In the genomic region with DNA sequence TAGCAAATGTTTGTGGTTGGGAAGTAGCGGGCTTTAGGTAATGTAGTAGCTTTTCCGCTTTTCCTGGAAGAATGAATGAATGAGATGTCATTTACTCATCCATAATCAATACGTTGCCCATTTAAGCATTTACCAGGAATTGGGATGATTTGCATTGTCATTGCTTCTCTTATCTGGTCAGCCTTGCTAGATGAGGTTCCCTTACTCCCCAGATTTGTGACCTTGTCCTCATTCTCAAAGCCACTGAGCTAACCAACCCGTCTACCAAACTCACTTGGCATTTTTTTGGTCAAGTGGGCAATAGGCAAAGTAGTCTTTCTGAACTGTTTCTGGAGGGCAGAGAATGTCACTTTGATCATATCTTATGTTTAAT, we compare ENCODE assay signal across 8 cellular contexts. TPM values are rescaled to one million over a fixed set of nuclear protein-coding genes. Genes with fewer than 3 reads are reported as not detected.
A peak's percentile ranks its signal among the peaks of the same experiment; 100 is the strongest.
DNase-seq lines count a peak whose midpoint lies in the region; ATAC-seq and TF ChIP-seq lines count a peak whose summit lies in the region.

No MANE protein-coding gene starts in this region.

- intact Hi-C loops in activated CD8-positive, alpha-beta T cell treated with anti-CD3 and anti-CD28 coated beads for 36 hours (cut with micrococcal nuclease), result no loop called here

- H3K9me3 Mint-ChIP-seq in T-helper 1 cell treated with Interleukin-12 subunit alpha and Interleukin-12 subunit beta and Interleukin-4 antibody, amounts not matched to agents 30 μg/mL and 1 μg/mL, for 36 hours, result peaks cover 7% of the 10 kb centered on the region
- H3K9me3 Mint-ChIP-seq in activated CD8-positive, alpha-beta T cell treated with anti-CD3 and anti-CD28 coated beads for 36 hours, result peaks cover 8% of the 10 kb centered on the region

- H3K4me1 Mint-ChIP-seq in T-helper 1 cell treated with Interleukin-12 subunit alpha and Interleukin-12 subunit beta and Interleukin-4 antibody, amounts not matched to agents 30 μg/mL and 1 μg/mL, for 36 hours (ENCODE audit: low read depth), result peaks cover 18% of the 10 kb centered on the region
- H3K4me1 Mint-ChIP-seq in activated CD8-positive, alpha-beta T cell treated with anti-CD3 and anti-CD28 coated beads for 36 hours (ENCODE audit: low read depth), result peaks cover 37% of the 10 kb centered on the region

- peaks cover 0 to 30% (median 26%) of the 10 kb centered on the region in 5 donors for H3K4me1 ChIP-seq in subcutaneous abdominal adipose tissue (ENCODE audit: control insufficient read depth in 5 of 5, insufficient read depth in 5 of 5, low read length in 5 of 5)

- no peak for ATAC-seq in activated CD8-positive, alpha-beta T cell treated with anti-CD3 and anti-CD28 coated beads for 36 hours
- ATAC-seq in HG03135 (IDR thresholded peaks at IDR 0.05; ENCODE audit: unreplicated experiment) (no peak), GM21381 (IDR thresholded peaks at IDR 0.05; ENCODE audit: unreplicated experiment) (no peak)

- H3K27ac Mint-ChIP-seq in T-helper 1 cell treated with Interleukin-12 subunit alpha and Interleukin-12 subunit beta and Interleukin-4 antibody, amounts not matched to agents 30 μg/mL and 1 μg/mL, for 36 hours, result peak overlapping the region; percentile 70
- peak overlapping the region; percentile 80 for H3K27ac Mint-ChIP-seq in activated CD8-positive, alpha-beta T cell treated with anti-CD3 and anti-CD28 coated beads for 36 hours

- H3K27me3 Mint-ChIP-seq in T-helper 1 cell treated with Interleukin-12 subunit alpha and Interleukin-12 subunit beta and Interleukin-4 antibody, amounts not matched to agents 30 μg/mL and 1 μg/mL, for 36 hours (ENCODE audit: low read depth), result peaks cover 9% of the 10 kb centered on the region
- H3K27me3 Mint-ChIP-seq in activated CD8-positive, alpha-beta T cell treated with anti-CD3 and anti-CD28 coated beads for 36 hours, result peaks cover 19% of the 10 kb centered on the region

- peak overlapping the region; percentile 49 for H3K27ac ChIP-seq in subcutaneous abdominal adipose tissue (ENCODE audit: low read depth, low read length)

- peak overlapping the region; percentile 42 to 91 (median 86) for H3K9ac ChIP-seq in subcutaneous abdominal adipose tissue (ENCODE audit: low read length in 5 of 5)

- POLR2A ChIA-PET in activated CD8-positive, alpha-beta T cell treated with anti-CD3 and anti-CD28 coated beads for 36 hours (lab: Charles Lee), result interaction anchor here (0.9 to 1.4 kb wide), 3 partner anchors 27 to 390 kb away, joined by 3 to 9 read pairs (median 4); a partner anchor contains a TSS

- CTCF ChIA-PET in activated CD8-positive, alpha-beta T cell treated with anti-CD3 and anti-CD28 coated beads for 36 hours (lab: Charles Lee), result interaction anchor here (0.6 to 1.0 kb wide), 3 partner anchors 9 to 1229 kb away, joined by 3 read pairs; no protein-coding TSS in a partner anchor

- peaks cover 6% of the 10 kb centered on the region for H3K36me3 Mint-ChIP-seq in T-helper 1 cell treated with Interleukin-12 subunit alpha and Interleukin-12 subunit beta and Interleukin-4 antibody, amounts not matched to agents 30 μg/mL and 1 μg/mL, for 36 hours (ENCODE audit: low read depth)
- peaks cover 16% of the 10 kb centered on the region for H3K36me3 Mint-ChIP-seq in activated CD8-positive, alpha-beta T cell treated with anti-CD3 and anti-CD28 coated beads for 36 hours (ENCODE audit: low read depth)

- H3K4me3 ChIP-seq in iPS-18c (ENCODE audit: insufficient read depth, low read depth, low read length) (peak overlapping the region; percentile 65), subcutaneous abdominal adipose tissue (ENCODE audit: low read depth in 1 of 5, low read length in 5 of 5) (peak overlapping the region; percentile 79 to 82 (median 80))

- no peaks in the 10 kb centered on the region for H3K27me3 ChIP-seq in subcutaneous abdominal adipose tissue (ENCODE audit: control insufficient read depth in 5 of 5, insufficient read depth in 4 of 5, low read length in 5 of 5)

- TF ChIP-seq CTCF in activated CD8-positive, alpha-beta T cell treated with anti-CD3 and anti-CD28 coated beads for 36 hours (IDR thresholded peaks at IDR 0.05), result no peak

- DNase-seq in T-helper 1 cell, result no peak
- DNase-seq in activated CD8-positive, alpha-beta T cell treated with anti-CD3 and anti-CD28 coated beads for 36 hours, result no peak
- DNase-seq in germinal center (ENCODE audit: low spot score), result no peak

- no peaks in the 10 kb centered on the region for H3K9me3 ChIP-seq in iPS-18c (ENCODE audit: control insufficient read depth, insufficient read depth, low read length)
- peaks cover 0 to 2% (median 0%) of the 10 kb centered on the region in 5 donors for H3K9me3 ChIP-seq in subcutaneous abdominal adipose tissue (ENCODE audit: control insufficient read depth in 5 of 5, low read length in 5 of 5)

- H3K4me3 Mint-ChIP-seq in T-helper 1 cell treated with Interleukin-12 subunit alpha and Interleukin-12 subunit beta and Interleukin-4 antibody, amounts not matched to agents 30 μg/mL and 1 μg/mL, for 36 hours, result peak overlapping the region; percentile 80
- H3K4me3 Mint-ChIP-seq in activated CD8-positive, alpha-beta T cell treated with anti-CD3 and anti-CD28 coated beads for 36 hours, result peak overlapping the region; percentile 74

- H3K36me3 ChIP-seq in subcutaneous abdominal adipose tissue (ENCODE audit: control insufficient read depth in 5 of 5, insufficient read depth in 5 of 5, low read length in 5 of 5), result peaks cover 0 to 2% (median 0%) of the 10 kb centered on the region in 5 donors

RNA-seq across cellular contexts. Expression of a gene that starts 0.8 kb away (rescaled TPM):
- total RNA-seq in activated CD8-positive, alpha-beta T cell treated with anti-CD3 and anti-CD28 coated beads for 36 hours, result 10 to 100 TPM; 38.2 to 38.8 TPM
